ENCODE assay signal across 8 cellular contexts in the genomic region with DNA sequence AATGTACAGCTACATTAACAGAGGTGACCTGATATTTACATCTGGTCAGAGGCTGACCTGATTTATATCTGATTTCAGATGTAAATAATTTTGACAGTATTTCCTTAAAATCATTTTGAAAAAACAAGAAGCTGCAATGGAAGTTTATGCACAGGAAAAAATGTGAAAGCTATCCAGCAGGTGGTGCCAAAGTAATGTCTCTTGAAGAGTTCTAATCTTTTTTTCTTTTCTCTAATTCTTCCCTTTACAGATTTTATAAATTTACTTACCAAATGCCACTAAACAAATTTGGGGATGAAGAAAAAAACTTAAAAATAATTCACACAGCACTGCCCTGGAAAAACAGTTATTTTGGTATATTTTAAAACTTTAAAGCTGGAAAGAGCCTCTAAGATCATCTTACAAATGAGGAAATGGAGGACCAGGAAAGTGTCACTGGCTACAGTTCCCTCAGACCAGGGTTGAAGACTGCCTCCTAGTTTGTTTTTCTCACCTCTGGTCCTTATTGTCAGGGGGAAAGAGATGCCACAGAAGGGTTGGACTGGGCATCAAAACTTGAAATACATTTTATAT. TPM values are rescaled to one million over a fixed set of nuclear protein-coding genes. Genes with fewer than 3 reads are reported as not detected.
DNase-seq lines count a peak whose midpoint lies in the region; ATAC-seq, FAIRE-seq and TF ChIP-seq lines count a peak whose summit lies in the region.

No MANE protein-coding gene starts in this region.

- H3K4me3 ChIP-seq in Peyer's patch (no peak overlapping the region), bronchial epithelial cell (ENCODE audit: low read depth, low read length) (no peak overlapping the region)

- H3K9me3 ChIP-seq in Peyer's patch = no peaks in the 10 kb centered on the region

- no peak overlapping the region for H3K27ac ChIP-seq in Peyer's patch

- H3K36me3 ChIP-seq in Peyer's patch = peaks cover 0 to 20% (median 0%) of the 10 kb centered on the region in 3 donors
- peaks cover 5% of the 10 kb centered on the region for H3K36me3 ChIP-seq in bronchial epithelial cell (ENCODE audit: control insufficient read depth, insufficient read depth, low read length)

- DNase-seq in D341Med (ENCODE audit: low spot score) = peak; percentile 29
- peak; percentile 58 for DNase-seq in HS-27A (ENCODE audit: low read depth)
- peak in 2 of 3 donors; percentile 38 to 58 for DNase-seq in Peyer's patch
- DNase-seq in bronchial epithelial cell (ENCODE audit: low read depth) = peak; percentile 56
- peak; percentile 74 for DNase-seq in medulla oblongata (ENCODE audit: extremely low spot score)
- no peak for DNase-seq in GM19240 (ENCODE audit: insufficient read length, low spot score)
- DNase-seq in Right ventricle myocardium superior = no peak

- H3K27me3 ChIP-seq in Peyer's patch = no peaks in the 10 kb centered on the region
- H3K27me3 ChIP-seq in bronchial epithelial cell (ENCODE audit: control insufficient read depth, insufficient read depth, low read length) = no peaks in the 10 kb centered on the region

- intact Hi-C loops in Right ventricle myocardium superior (cut with DNase I) = no loop called here

- ATAC-seq in HG03460 (IDR thresholded peaks at IDR 0.05; ENCODE audit: unreplicated experiment) = no peak
- no peak for ATAC-seq in Right ventricle myocardium superior (ENCODE audit: poor library complexity)

- no peak for TF ChIP-seq POLR2A in Peyer's patch (IDR thresholded peaks at IDR 0.05)

- TF ChIP-seq CTCF in Peyer's patch (IDR thresholded peaks at IDR 0.05) = peak; percentile 43 to 63 (median 55)
- TF ChIP-seq CTCF in bronchial epithelial cell (IDR thresholded peaks at IDR 0.05; ENCODE audit: insufficient read depth, low read length, severe bottlenecking) = peak; percentile 40

- no peaks in the 10 kb centered on the region for H3K4me1 ChIP-seq in Peyer's patch

- no peak for FAIRE-seq in bronchial epithelial cell (lab: Jason Lieb, UNC)

RNA-seq across cellular contexts. Expression of a gene that starts 16.4 kb away (rescaled TPM):
- total RNA-seq in Peyer's patch (1 to 10 TPM in 3 of 4 donors, not detected in 1; 1.5 to 7.4 (median 1.9) TPM), bronchial epithelial cell (under 0.01 and 0.13 TPM in 2 replicates), Right ventricle myocardium superior (0.38 TPM)

Comparison
In these comparisons a context has a peak if more than half of its experiments do, and no peak if none do; other contexts are left out.
1. DNase-seq: peak in D341Med (single experiment), HS-27A (single experiment), Peyer's patch (2 of 3), bronchial epithelial cell (single experiment) and medulla oblongata (single experiment); none in GM19240 (single experiment) and Right ventricle myocardium superior (single experiment).